Comparison of ENCODE assay signal across 1 cellular context in the genomic region with DNA sequence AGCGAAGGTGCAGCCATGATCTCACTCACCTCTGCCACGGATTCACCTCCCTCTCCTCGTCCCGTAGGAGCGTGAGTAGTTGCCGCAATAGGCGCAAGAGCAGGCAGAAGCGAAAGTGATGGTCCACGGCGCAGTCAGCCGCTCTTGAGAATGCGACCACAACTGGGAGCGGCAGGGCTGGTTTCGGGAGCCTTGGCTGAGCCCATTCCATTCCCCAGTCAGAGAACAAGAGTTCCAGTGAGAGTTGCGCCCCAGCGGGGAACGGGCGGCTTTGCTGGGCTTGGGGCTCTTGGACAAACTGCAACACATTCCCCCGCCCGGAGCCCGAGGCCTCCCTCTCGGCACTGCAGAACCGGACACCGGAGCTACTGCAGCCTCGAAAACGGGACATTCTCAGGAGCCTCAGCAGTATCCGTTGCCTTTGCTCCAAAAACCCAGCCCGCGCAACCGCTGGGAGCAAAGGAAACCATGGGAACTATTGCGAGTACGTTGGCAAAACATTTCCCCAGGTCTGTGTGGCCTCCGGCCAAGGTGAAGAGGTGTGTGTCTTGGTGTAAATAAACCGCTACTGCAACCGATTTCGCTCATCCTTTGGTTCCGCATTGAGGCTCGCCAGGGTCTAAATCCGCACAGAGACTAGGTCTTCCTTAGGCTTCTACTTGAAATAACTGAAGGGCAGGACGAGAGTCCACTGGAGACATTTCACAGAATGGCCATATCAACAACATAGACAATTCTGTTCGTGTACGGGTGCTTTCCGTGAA.
TF ChIP-seq lines count a peak whose summit lies in the region.

No MANE protein-coding gene starts in this region.

TF ChIP-seq in GM12878, 131 proteins besides CTCF, POLR2A, EP300 and RAD21 (continued from another document and continues in another):
- TF ChIP-seq, protein P1, sequence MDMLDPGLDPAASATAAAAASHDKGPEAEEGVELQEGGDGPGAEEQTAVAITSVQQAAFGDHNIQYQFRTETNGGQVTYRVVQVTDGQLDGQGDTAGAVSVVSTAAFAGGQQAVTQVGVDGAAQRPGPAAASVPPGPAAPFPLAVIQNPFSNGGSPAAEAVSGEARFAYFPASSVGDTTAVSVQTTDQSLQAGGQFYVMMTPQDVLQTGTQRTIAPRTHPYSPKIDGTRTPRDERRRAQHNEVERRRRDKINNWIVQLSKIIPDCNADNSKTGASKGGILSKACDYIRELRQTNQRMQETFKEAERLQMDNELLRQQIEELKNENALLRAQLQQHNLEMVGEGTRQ (IDR thresholded peaks at IDR 0.05; ENCODE audit: borderline replicate concordance, low read depth, low read length), result no peak
- TF ChIP-seq MYC (IDR thresholded peaks at IDR 0.05; ENCODE audit: insufficient read depth, insufficient read length, insufficient replicate concordance, low read length, severe bottlenecking), result no peak
- TF ChIP-seq TARDBP (IDR thresholded peaks at IDR 0.05; ENCODE audit: borderline replicate concordance), result no peak
- TF ChIP-seq WRNIP1 (IDR thresholded peaks at IDR 0.05; ENCODE audit: borderline replicate concordance, low read depth, low read length), result peak; percentile 63; the same call in 1 of the 2 replicates
- no peak for TF ChIP-seq ELK1 (IDR thresholded peaks at IDR 0.05; ENCODE audit: low read depth, low read length)
- TF ChIP-seq ZBTB33 (IDR thresholded peaks at IDR 0.05), result no peak
- TF ChIP-seq, protein P2, sequence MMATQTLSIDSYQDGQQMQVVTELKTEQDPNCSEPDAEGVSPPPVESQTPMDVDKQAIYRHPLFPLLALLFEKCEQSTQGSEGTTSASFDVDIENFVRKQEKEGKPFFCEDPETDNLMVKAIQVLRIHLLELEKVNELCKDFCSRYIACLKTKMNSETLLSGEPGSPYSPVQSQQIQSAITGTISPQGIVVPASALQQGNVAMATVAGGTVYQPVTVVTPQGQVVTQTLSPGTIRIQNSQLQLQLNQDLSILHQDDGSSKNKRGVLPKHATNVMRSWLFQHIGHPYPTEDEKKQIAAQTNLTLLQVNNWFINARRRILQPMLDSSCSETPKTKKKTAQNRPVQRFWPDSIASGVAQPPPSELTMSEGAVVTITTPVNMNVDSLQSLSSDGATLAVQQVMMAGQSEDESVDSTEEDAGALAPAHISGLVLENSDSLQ (IDR thresholded peaks at IDR 0.05), result 0 out of 2 replicates have a peak, but pooled peaks have one; percentile 13
- TF ChIP-seq ATF7 (IDR thresholded peaks at IDR 0.05; ENCODE audit: low read depth), result no peak
- TF ChIP-seq SREBF1 (IDR thresholded peaks at IDR 0.05; ENCODE audit: low read length), result no peak
- TF ChIP-seq, protein P3, sequence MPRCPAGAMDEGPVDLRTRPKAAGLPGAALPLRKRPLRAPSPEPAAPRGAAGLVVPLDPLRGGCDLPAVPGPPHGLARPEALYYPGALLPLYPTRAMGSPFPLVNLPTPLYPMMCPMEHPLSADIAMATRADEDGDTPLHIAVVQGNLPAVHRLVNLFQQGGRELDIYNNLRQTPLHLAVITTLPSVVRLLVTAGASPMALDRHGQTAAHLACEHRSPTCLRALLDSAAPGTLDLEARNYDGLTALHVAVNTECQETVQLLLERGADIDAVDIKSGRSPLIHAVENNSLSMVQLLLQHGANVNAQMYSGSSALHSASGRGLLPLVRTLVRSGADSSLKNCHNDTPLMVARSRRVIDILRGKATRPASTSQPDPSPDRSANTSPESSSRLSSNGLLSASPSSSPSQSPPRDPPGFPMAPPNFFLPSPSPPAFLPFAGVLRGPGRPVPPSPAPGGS (IDR thresholded peaks at IDR 0.05; ENCODE audit: borderline replicate concordance, insufficient read depth, low read depth, low read length, poor library complexity, severe bottlenecking), result no peak
- TF ChIP-seq FOXM1 (IDR thresholded peaks at IDR 0.05; ENCODE audit: low read depth, low read length), result peak; percentile 25; the same call in 1 of the 2 replicates
- no peak for TF ChIP-seq CHD1 (IDR thresholded peaks at IDR 0.05; ENCODE audit: low read depth, low read length)
- TF ChIP-seq KLF5 (IDR thresholded peaks at IDR 0.05; ENCODE audit: partially characterized antibody), result no peak
- no peak for TF ChIP-seq YBX1 (IDR thresholded peaks at IDR 0.05)
- TF ChIP-seq ATF3 (IDR thresholded peaks at IDR 0.05; ENCODE audit: borderline replicate concordance, extremely low read depth, low read depth, low read length), result no peak
- TF ChIP-seq MEF2A (IDR thresholded peaks at IDR 0.05; ENCODE audit: insufficient read depth, low read depth, low read length), result 0 out of 2 replicates have a peak, but pooled peaks have one; percentile 61
- TF ChIP-seq, protein P4, sequence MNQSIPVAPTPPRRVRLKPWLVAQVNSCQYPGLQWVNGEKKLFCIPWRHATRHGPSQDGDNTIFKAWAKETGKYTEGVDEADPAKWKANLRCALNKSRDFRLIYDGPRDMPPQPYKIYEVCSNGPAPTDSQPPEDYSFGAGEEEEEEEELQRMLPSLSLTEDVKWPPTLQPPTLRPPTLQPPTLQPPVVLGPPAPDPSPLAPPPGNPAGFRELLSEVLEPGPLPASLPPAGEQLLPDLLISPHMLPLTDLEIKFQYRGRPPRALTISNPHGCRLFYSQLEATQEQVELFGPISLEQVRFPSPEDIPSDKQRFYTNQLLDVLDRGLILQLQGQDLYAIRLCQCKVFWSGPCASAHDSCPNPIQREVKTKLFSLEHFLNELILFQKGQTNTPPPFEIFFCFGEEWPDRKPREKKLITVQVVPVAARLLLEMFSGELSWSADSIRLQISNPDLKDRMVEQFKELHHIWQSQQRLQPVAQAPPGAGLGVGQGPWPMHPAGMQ (IDR thresholded peaks at IDR 0.05; ENCODE audit: borderline replicate concordance), result no peak
- TF ChIP-seq FOXK2 (IDR thresholded peaks at IDR 0.05), result peak; percentile 90
- TF ChIP-seq GABPA (IDR thresholded peaks at IDR 0.05; ENCODE audit: low read depth), result peak; percentile 89
- TF ChIP-seq, protein P5, sequence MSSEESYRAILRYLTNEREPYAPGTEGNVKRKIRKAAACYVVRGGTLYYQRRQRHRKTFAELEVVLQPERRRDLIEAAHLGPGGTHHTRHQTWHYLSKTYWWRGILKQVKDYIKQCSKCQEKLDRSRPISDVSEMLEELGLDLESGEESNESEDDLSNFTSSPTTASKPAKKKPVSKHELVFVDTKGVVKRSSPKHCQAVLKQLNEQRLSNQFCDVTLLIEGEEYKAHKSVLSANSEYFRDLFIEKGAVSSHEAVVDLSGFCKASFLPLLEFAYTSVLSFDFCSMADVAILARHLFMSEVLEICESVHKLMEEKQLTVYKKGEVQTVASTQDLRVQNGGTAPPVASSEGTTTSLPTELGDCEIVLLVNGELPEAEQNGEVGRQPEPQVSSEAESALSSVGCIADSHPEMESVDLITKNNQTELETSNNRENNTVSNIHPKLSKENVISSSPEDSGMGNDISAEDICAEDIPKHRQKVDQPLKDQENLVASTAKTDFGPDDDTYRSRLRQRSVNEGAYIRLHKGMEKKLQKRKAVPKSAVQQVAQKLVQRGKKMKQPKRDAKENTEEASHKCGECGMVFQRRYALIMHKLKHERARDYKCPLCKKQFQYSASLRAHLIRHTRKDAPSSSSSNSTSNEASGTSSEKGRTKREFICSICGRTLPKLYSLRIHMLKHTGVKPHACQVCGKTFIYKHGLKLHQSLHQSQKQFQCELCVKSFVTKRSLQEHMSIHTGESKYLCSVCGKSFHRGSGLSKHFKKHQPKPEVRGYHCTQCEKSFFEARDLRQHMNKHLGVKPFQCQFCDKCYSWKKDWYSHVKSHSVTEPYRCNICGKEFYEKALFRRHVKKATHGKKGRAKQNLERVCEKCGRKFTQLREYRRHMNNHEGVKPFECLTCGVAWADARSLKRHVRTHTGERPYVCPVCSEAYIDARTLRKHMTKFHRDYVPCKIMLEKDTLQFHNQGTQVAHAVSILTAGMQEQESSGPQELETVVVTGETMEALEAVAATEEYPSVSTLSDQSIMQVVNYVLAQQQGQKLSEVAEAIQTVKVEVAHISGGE (CRISPR knock-in tag; IDR thresholded peaks at IDR 0.05), result peak; percentile 91
- no peak for TF ChIP-seq MYB (IDR thresholded peaks at IDR 0.05; ENCODE audit: borderline replicate concordance, low read depth, low read length)
- TF ChIP-seq NRF1 (conservative IDR thresholded peaks at IDR 0.05; ENCODE audit: low read depth, low read length), result no peak
- no peak for TF ChIP-seq CEBPB (IDR thresholded peaks at IDR 0.05; ENCODE audit: borderline replicate concordance in 1 of 2, low read depth in 2 of 2, low read length in 2 of 2)
- 0 out of 4 replicates have a peak, but pooled peaks of 1 of the 2 experiments have one; percentile 18 for TF ChIP-seq BHLHE40 (IDR thresholded peaks at IDR 0.05; ENCODE audit: borderline replicate concordance in 1 of 2, low read depth in 2 of 2, low read length in 1 of 2)
- 0 out of 2 replicates have a peak, but pooled peaks have one; percentile 53 for TF ChIP-seq NBN (IDR thresholded peaks at IDR 0.05)
- TF ChIP-seq IKZF1 (conservative IDR thresholded peaks at IDR 0.05), result peak; percentile 70
- peak; percentile 85 for TF ChIP-seq YY1 (IDR thresholded peaks at IDR 0.05; ENCODE audit: low read depth, low read length)
- TF ChIP-seq SP1 (IDR thresholded peaks at IDR 0.05; ENCODE audit: low read depth, low read length), result peak; percentile 58
- TF ChIP-seq KDM1A (IDR thresholded peaks at IDR 0.05; ENCODE audit: borderline replicate concordance), result no peak
- TF ChIP-seq NFIC (IDR thresholded peaks at IDR 0.05; ENCODE audit: low read depth, low read length), result 0 out of 2 replicates have a peak, but pooled peaks have one; percentile 20
- no peak; the same call in 1 of the 2 replicates for TF ChIP-seq ATF2 (IDR thresholded peaks at IDR 0.05; ENCODE audit: low read length)
- TF ChIP-seq ZBED1 (IDR thresholded peaks at IDR 0.05; ENCODE audit: borderline replicate concordance), result no peak
- peak in 1 of 2 experiments; percentile 16; a peak in 2 of 4 replicates for TF ChIP-seq IKZF2 (IDR thresholded peaks at IDR 0.05)
- TF ChIP-seq TCF7 (IDR thresholded peaks at IDR 0.05; ENCODE audit: borderline replicate concordance), result peak; percentile 52; the same call in 1 of the 2 replicates
- no peak for TF ChIP-seq ZNF217 (IDR thresholded peaks at IDR 0.05)
- peak; percentile 50; the same call in 1 of the 2 replicates for TF ChIP-seq TBL1XR1 (IDR thresholded peaks at IDR 0.05; ENCODE audit: low read depth, low read length)
- no peak for TF ChIP-seq BCL11A (IDR thresholded peaks at IDR 0.05; ENCODE audit: low read depth, low read length)
- TF ChIP-seq POLR2AphosphoS5 (IDR thresholded peaks at IDR 0.05; ENCODE audit: low read length), result peak; percentile 47; the same call in 1 of the 2 replicates
- no peak for TF ChIP-seq FOS (IDR thresholded peaks at IDR 0.05; ENCODE audit: borderline replicate concordance, extremely low read depth, insufficient read length)
- TF ChIP-seq BRCA1 (IDR thresholded peaks at IDR 0.05; ENCODE audit: low read depth, low read length), result no peak
- TF ChIP-seq RB1 (IDR thresholded peaks at IDR 0.05; ENCODE audit: borderline replicate concordance), result 0 out of 2 replicates have a peak, but pooled peaks have one; percentile 15
- TF ChIP-seq RUNX3 (IDR thresholded peaks at IDR 0.05; ENCODE audit: low read length), result peak; percentile 89
- TF ChIP-seq PAX8 (IDR thresholded peaks at IDR 0.05), result no peak
- no peak for TF ChIP-seq HDAC2 (IDR thresholded peaks at IDR 0.05)
- TF ChIP-seq, protein P6, sequence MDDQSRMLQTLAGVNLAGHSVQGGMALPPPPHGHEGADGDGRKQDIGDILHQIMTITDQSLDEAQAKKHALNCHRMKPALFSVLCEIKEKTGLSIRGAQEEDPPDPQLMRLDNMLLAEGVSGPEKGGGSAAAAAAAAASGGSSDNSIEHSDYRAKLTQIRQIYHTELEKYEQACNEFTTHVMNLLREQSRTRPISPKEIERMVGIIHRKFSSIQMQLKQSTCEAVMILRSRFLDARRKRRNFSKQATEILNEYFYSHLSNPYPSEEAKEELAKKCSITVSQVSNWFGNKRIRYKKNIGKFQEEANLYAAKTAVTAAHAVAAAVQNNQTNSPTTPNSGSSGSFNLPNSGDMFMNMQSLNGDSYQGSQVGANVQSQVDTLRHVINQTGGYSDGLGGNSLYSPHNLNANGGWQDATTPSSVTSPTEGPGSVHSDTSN (IDR thresholded peaks at IDR 0.05; ENCODE audit: insufficient replicate concordance, low read depth, low read length), result no peak
- TF ChIP-seq IRF4 (IDR thresholded peaks at IDR 0.05; ENCODE audit: low read depth, low read length), result peak; percentile 51; the same call in 1 of the 2 replicates
